Comparison of ENCODE assay signal across 2 cellular contexts in the genomic region with DNA sequence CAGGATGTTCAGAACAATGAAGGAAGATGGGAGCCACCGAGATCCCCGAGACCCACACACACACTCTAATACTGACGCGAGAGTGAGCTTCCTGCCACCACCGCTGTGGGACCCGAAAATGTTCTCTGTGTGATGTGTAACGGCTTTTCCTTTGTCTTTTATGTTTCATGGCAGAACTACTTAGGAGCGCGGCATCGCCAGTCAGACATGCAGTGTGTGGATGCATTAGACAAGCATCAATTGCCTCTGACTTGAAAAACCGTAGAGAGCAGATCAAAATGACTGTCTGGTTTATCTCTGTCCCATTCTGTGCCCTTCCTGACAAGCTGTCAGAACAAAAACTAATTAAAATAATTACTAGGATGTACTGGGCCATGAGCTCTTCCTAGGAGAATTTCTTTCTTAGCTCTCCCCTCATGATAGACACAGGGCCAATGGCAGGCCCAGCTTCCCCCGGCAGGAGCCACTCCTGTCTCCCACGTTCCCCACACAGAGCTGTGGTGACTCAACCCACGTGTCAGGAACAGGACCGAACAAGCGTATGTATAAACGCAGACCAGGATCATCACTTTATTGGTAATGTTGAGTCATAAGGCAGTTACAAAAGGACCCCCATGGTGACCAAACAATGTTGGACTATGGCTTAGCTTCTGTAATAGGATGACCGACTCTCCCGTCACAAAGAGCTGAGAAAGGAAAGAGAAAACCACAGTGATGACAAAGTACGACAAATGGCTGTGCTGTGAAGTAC.
TF ChIP-seq lines count a peak whose summit lies in the region.

No MANE protein-coding gene starts in this region.

TF ChIP-seq in IMR-90, 13 proteins besides CTCF, POLR2A, EP300 and RAD21 (continued from another document):
- TF ChIP-seq, protein P1, sequence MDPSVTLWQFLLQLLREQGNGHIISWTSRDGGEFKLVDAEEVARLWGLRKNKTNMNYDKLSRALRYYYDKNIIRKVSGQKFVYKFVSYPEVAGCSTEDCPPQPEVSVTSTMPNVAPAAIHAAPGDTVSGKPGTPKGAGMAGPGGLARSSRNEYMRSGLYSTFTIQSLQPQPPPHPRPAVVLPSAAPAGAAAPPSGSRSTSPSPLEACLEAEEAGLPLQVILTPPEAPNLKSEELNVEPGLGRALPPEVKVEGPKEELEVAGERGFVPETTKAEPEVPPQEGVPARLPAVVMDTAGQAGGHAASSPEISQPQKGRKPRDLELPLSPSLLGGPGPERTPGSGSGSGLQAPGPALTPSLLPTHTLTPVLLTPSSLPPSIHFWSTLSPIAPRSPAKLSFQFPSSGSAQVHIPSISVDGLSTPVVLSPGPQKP (IDR thresholded peaks at IDR 0.05; ENCODE audit: borderline replicate concordance, low read depth, low read length) = no peak
- TF ChIP-seq MXI1 (IDR thresholded peaks at IDR 0.05; ENCODE audit: borderline replicate concordance, low read depth, low read length) = no peak
- TF ChIP-seq, protein P2, sequence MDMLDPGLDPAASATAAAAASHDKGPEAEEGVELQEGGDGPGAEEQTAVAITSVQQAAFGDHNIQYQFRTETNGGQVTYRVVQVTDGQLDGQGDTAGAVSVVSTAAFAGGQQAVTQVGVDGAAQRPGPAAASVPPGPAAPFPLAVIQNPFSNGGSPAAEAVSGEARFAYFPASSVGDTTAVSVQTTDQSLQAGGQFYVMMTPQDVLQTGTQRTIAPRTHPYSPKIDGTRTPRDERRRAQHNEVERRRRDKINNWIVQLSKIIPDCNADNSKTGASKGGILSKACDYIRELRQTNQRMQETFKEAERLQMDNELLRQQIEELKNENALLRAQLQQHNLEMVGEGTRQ (IDR thresholded peaks at IDR 0.05; ENCODE audit: low read depth, low read length) = peak; percentile 51; the same call in 1 of the 2 replicates
- TF ChIP-seq MAZ (IDR thresholded peaks at IDR 0.05; ENCODE audit: borderline replicate concordance, low read depth, low read length) = no peak
- TF ChIP-seq BHLHE40 (IDR thresholded peaks at IDR 0.05; ENCODE audit: low read depth, low read length) = no peak
- no peak for TF ChIP-seq MAFK (IDR thresholded peaks at IDR 0.05; ENCODE audit: low read depth, low read length)

TF ChIP-seq in neural cell, 6 proteins besides CTCF, POLR2A, EP300 and RAD21 (continued from another document):
- TF ChIP-seq, protein P3, sequence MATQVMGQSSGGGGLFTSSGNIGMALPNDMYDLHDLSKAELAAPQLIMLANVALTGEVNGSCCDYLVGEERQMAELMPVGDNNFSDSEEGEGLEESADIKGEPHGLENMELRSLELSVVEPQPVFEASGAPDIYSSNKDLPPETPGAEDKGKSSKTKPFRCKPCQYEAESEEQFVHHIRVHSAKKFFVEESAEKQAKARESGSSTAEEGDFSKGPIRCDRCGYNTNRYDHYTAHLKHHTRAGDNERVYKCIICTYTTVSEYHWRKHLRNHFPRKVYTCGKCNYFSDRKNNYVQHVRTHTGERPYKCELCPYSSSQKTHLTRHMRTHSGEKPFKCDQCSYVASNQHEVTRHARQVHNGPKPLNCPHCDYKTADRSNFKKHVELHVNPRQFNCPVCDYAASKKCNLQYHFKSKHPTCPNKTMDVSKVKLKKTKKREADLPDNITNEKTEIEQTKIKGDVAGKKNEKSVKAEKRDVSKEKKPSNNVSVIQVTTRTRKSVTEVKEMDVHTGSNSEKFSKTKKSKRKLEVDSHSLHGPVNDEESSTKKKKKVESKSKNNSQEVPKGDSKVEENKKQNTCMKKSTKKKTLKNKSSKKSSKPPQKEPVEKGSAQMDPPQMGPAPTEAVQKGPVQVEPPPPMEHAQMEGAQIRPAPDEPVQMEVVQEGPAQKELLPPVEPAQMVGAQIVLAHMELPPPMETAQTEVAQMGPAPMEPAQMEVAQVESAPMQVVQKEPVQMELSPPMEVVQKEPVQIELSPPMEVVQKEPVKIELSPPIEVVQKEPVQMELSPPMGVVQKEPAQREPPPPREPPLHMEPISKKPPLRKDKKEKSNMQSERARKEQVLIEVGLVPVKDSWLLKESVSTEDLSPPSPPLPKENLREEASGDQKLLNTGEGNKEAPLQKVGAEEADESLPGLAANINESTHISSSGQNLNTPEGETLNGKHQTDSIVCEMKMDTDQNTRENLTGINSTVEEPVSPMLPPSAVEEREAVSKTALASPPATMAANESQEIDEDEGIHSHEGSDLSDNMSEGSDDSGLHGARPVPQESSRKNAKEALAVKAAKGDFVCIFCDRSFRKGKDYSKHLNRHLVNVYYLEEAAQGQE (IDR thresholded peaks at IDR 0.05; ENCODE audit: borderline replicate concordance) = peak; percentile 41
